Comparison of ENCODE assay signal across 1 cellular context in the genomic region with DNA sequence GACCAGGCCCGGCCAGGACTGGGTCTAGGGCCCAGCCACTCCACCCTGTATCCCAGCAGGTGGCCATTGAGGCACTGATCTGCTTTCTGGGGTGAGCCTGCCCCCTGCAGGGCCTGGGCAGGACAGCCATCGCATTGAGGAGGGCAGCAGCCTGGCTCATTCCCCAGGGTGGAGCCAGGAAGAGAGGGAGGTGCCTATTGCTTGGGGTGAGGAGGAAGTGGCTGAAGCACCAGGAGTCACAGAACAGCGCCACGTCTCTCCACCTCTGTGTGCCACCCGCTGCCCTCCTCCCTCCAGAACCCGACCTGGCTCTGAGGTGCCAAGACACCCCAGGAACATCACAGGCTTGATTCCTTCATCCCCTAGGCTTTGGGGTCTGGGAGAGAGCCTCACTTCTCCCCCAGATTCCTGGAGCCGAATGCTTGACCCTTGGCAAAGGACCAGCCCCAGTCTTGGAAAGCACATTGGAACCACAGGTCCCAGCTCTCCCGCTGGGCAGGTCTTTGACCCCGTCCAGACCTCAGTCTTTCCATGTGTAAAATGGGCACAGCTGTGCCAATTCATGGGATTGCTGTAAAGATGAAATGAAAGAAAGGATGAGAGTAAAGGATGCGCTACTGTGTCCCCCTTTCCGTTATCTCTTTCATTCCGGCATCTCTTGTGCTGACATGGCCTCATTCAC.
TF ChIP-seq lines count a peak whose summit lies in the region.

No MANE protein-coding gene starts in this region.

TF ChIP-seq in HEK293, 187 proteins besides CTCF, POLR2A, EP300 and RAD21 (continued from another document):
- TF ChIP-seq PBX3 (CRISPR knock-in tag; IDR thresholded peaks at IDR 0.05) = peak; percentile 57; the same call in 1 of the 2 replicates
- TF ChIP-seq IKZF3 (tag by site-specific recombination; IDR thresholded peaks at IDR 0.05) = 0 out of 2 replicates have a peak, but pooled peaks have one; percentile 15
- peak; percentile 78 for TF ChIP-seq ZBTB17 (tag by site-specific recombination; IDR thresholded peaks at IDR 0.05)
- TF ChIP-seq ZNF629 (tag by site-specific recombination; IDR thresholded peaks at IDR 0.05) = 0 out of 2 replicates have a peak, but pooled peaks have one; percentile 11
- TF ChIP-seq ZNF214 (tag by site-specific recombination; IDR thresholded peaks at IDR 0.05; ENCODE audit: borderline replicate concordance) = no peak
- no peak for TF ChIP-seq YY2 (tag by site-specific recombination; IDR thresholded peaks at IDR 0.05)
- TF ChIP-seq HOXA7 (CRISPR knock-in tag; IDR thresholded peaks at IDR 0.05; ENCODE audit: borderline replicate concordance) = no peak
- TF ChIP-seq ZBTB1 (tag by site-specific recombination; IDR thresholded peaks at IDR 0.05) = no peak
- TF ChIP-seq GLIS1 (tag by site-specific recombination; IDR thresholded peaks at IDR 0.05) = peak; percentile 65
- TF ChIP-seq ZNF341 (tag by site-specific recombination; IDR thresholded peaks at IDR 0.05; ENCODE audit: low read depth) = peak; percentile 53
- peak; percentile 89 for TF ChIP-seq ZIC2 (tag by site-specific recombination; IDR thresholded peaks at IDR 0.05)
- no peak for TF ChIP-seq ZNF623 (tag by site-specific recombination; IDR thresholded peaks at IDR 0.05)
- no peak for TF ChIP-seq PRDM1 (tag by site-specific recombination; IDR thresholded peaks at IDR 0.05)
- no peak for TF ChIP-seq ZNF133 (tag by site-specific recombination; IDR thresholded peaks at IDR 0.05)
- no peak for TF ChIP-seq ZNF473 (tag by site-specific recombination; IDR thresholded peaks at IDR 0.05)
- TF ChIP-seq, protein P1, sequence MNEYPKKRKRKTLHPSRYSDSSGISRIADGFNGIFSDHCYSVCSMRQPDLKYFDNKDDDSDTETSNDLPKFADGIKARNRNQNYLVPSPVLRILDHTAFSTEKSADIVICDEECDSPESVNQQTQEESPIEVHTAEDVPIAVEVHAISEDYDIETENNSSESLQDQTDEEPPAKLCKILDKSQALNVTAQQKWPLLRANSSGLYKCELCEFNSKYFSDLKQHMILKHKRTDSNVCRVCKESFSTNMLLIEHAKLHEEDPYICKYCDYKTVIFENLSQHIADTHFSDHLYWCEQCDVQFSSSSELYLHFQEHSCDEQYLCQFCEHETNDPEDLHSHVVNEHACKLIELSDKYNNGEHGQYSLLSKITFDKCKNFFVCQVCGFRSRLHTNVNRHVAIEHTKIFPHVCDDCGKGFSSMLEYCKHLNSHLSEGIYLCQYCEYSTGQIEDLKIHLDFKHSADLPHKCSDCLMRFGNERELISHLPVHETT (tag by site-specific recombination; IDR thresholded peaks at IDR 0.05) = no peak
- TF ChIP-seq ZNF112 (tag by site-specific recombination; IDR thresholded peaks at IDR 0.05) = no peak
- TF ChIP-seq ZNF560 (tag by site-specific recombination; IDR thresholded peaks at IDR 0.05; ENCODE audit: borderline replicate concordance) = no peak
- TF ChIP-seq, protein P2, sequence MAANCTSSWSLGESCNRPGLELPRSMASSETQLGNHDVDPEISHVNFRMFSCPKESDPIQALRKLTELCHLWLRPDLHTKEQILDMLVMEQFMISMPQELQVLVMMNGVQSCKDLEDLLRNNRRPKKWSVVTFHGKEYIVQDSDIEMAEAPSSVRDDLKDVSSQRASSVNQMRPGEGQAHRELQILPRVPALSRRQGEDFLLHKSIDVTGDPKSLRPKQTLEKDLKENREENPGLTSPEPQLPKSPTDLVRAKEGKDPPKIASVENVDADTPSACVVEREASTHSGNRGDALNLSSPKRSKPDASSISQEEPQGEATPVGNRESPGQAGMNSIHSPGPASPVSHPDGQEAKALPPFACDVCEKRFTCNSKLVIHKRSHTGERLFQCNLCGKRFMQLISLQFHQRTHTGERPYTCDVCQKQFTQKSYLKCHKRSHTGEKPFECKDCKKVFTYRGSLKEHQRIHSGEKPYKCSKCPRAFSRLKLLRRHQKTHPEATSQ (tag by site-specific recombination; IDR thresholded peaks at IDR 0.05) = no peak
- TF ChIP-seq KLF1 (tag by site-specific recombination; IDR thresholded peaks at IDR 0.05) = peak; percentile 71
- TF ChIP-seq ATF2 (tag by site-specific recombination; IDR thresholded peaks at IDR 0.05; ENCODE audit: low read depth) = no peak
- peak; percentile 59 for TF ChIP-seq ZNF423 (tag by site-specific recombination; IDR thresholded peaks at IDR 0.05)
- TF ChIP-seq ZNF600 (tag by site-specific recombination; IDR thresholded peaks at IDR 0.05) = no peak
- no peak for TF ChIP-seq HOXC10 (CRISPR knock-in tag; IDR thresholded peaks at IDR 0.05)
- no peak for TF ChIP-seq ZNF830 (tag by site-specific recombination; IDR thresholded peaks at IDR 0.05; ENCODE audit: low read depth)
- TF ChIP-seq HIC1 (tag by site-specific recombination; IDR thresholded peaks at IDR 0.05) = no peak
- TF ChIP-seq ZNF654 (tag by site-specific recombination; IDR thresholded peaks at IDR 0.05; ENCODE audit: low read depth) = peak; percentile 79
- TF ChIP-seq ZNF596 (tag by site-specific recombination; IDR thresholded peaks at IDR 0.05) = no peak
- TF ChIP-seq SP7 (tag by site-specific recombination; IDR thresholded peaks at IDR 0.05) = no peak
- no peak for TF ChIP-seq ZNF530 (tag by site-specific recombination; IDR thresholded peaks at IDR 0.05; ENCODE audit: low read depth)
- TF ChIP-seq ZBTB8A (tag by site-specific recombination; IDR thresholded peaks at IDR 0.05) = peak; percentile 31; the same call in 1 of the 2 replicates
- peak; percentile 78 for TF ChIP-seq ZSCAN30 (tag by site-specific recombination; IDR thresholded peaks at IDR 0.05)
- no peak for TF ChIP-seq SETDB1 (IDR thresholded peaks at IDR 0.05; ENCODE audit: insufficient read length, low read length)
- no peak for TF ChIP-seq WT1 (tag by site-specific recombination; IDR thresholded peaks at IDR 0.05)
- TF ChIP-seq ZNF19 (tag by site-specific recombination; IDR thresholded peaks at IDR 0.05; ENCODE audit: low read depth) = no peak
TF ChIP-seq in HEK293: peak in this region for 14.
